23 cellular contexts compared by ENCODE assay signal in genomic region chrX:49846545-49846944, GRCh38. TPM values are rescaled to one million over a fixed set of nuclear protein-coding genes. Genes with fewer than 3 reads are reported as not detected.
"Had no signal": no experiment of that assay in that cellular context is flagged by ENCODE, and none has a peak within 500 bp of the region (broad histone marks: within the 10 kb centered on the region; RNA-seq: fewer than 3 reads in every experiment).

No MANE protein-coding gene starts in this region.

- FAIRE-seq: RCC 7860 had no signal

- H3K36me3 ChIP-seq: SJSA1 had no signal

- DNase-seq: KBM-7, MV-4-11, NCI-H1048, NCI-H1105, NCI-H1417, NCI-H146, NCI-H1694 treated with DMSO at 0.1 percent for 48 hours, NCI-H2029, NCI-H2081 treated with DMSO at 0.1 percent for 48 hours, NCI-H2171, NCI-H226, NCI-H446, NCI-H510A, NCI-H524 treated with DMSO at 0.1 percent for 48 hours, NCI-H69, NCI-H774, Right ventricle myocardium superior, RPMI8226, SIG-M5 had no signal

- H3K9me3 ChIP-seq: SJSA1 had no signal

- H3K27me3 ChIP-seq: SJSA1 had no signal

- H3K4me3 ChIP-seq: SJSA1, SK-N-MC had no signal

- H3K27ac ChIP-seq: SJSA1, SK-N-MC had no signal

RNA-seq across cellular contexts. Expression of gene PAGE4, which starts 17.4 kb away (rescaled TPM):
- polyA plus RNA-seq: IgD-negative memory B cell had no signal
